In the genomic region with DNA sequence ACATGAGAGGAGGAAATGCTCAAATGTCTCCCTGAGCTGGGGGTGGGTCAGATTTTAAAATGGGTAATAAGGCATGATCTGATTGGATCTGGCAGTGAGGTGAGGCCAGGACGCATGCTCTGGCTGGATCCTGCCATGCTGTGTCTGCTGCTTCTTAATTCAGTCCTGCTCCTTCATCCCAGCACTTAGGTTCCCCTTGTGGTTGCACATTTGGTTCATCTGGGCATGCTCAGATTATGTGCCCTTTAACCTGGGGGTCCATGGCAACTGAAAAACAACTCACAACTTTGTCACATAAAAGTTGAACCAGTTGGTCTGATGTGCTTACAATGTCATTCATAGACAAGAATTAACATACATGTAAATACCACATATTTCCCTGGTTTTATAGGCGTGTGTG, we compare ENCODE assay signal across 15 cellular contexts.
"Had no signal": no experiment of that assay in that cellular context is flagged by ENCODE, and none has a peak within 500 bp of the region (broad histone marks: within the 10 kb centered on the region; RNA-seq: fewer than 3 reads in every experiment).

No MANE protein-coding gene starts in this region.

- H3K36me3 ChIP-seq: cardiac muscle cell, prostate gland, upper lobe of left lung had no signal

- ATAC-seq: activated CD8-positive, alpha-beta T cell treated with anti-CD3 and anti-CD28 coated beads, Interleukin-2, amount 10 ng/mL, durations not matched to agents 7 days and 5 days; activated naive CD4-positive, alpha-beta T cell treated with anti-CD3 and anti-CD28 coated beads, Interleukin-2, amount 50 U/mL, for 72 hours; left lobe of liver; naive thymus-derived CD8-positive, alpha-beta T cell; sciatic nerve; stimulated activated naive CD8-positive, alpha-beta T cell treated with anti-CD3 and anti-CD28 coated beads, Interleukin-15, amount 100 ng/mL, for 72 hours had no signal

- H3K4me3 ChIP-seq: cardiac muscle cell, dorsolateral prefrontal cortex, prostate gland, upper lobe of left lung had no signal

- H3K9me3 ChIP-seq: prostate gland, upper lobe of left lung had no signal

- H3K36me3 Mint-ChIP-seq: activated naive CD4-positive, alpha-beta T cell treated with anti-CD3 and anti-CD28 coated beads, Interleukin-2, amount 50 U/mL, for 72 hours had no signal

- H3K27me3 Mint-ChIP-seq: stimulated activated naive CD8-positive, alpha-beta T cell treated with anti-CD3 and anti-CD28 coated beads, Interleukin-15, amount 100 ng/mL, for 72 hours had no signal

- H3K4me1 Mint-ChIP-seq: stimulated activated naive CD8-positive, alpha-beta T cell treated with anti-CD3 and anti-CD28 coated beads, Interleukin-15, amount 100 ng/mL, for 72 hours had no signal

- H3K27ac Mint-ChIP-seq: activated CD8-positive, alpha-beta T cell treated with anti-CD3 and anti-CD28 coated beads, Interleukin-2, amount 10 ng/mL, durations not matched to agents 7 days and 5 days; activated naive CD4-positive, alpha-beta T cell treated with anti-CD3 and anti-CD28 coated beads, Interleukin-2, amount 50 U/mL, for 72 hours; naive thymus-derived CD8-positive, alpha-beta T cell; stimulated activated naive CD8-positive, alpha-beta T cell treated with anti-CD3 and anti-CD28 coated beads, Interleukin-15, amount 100 ng/mL, for 72 hours had no signal

- DNase-seq: activated CD4-positive, alpha-beta T cell treated with anti-CD3 and anti-CD28 coated beads for 4 hours; activated CD8-positive, alpha-beta memory T cell treated with anti-CD3 and anti-CD28 coated beads, Interleukin-2, amount 50 U/mL, for 4 hours; activated CD8-positive, alpha-beta T cell treated with anti-CD3 and anti-CD28 coated beads, Interleukin-2, amount 10 ng/mL, durations not matched to agents 7 days and 5 days; activated effector memory CD4-positive, alpha-beta T cell treated with anti-CD3 and anti-CD28 coated beads, Interleukin-2, amount 50 U/mL, for 16 hours; activated T-cell treated with anti-CD3 and anti-CD28 coated beads, Interleukin-2, amount 50 U/mL, for 48 hours; dorsolateral prefrontal cortex; islet precursor cell; naive thymus-derived CD8-positive, alpha-beta T cell; stimulated activated naive CD8-positive, alpha-beta T cell treated with anti-CD3 and anti-CD28 coated beads, Interleukin-15, amount 100 ng/mL, for 72 hours; upper lobe of left lung had no signal

- H3K4me3 Mint-ChIP-seq: activated CD8-positive, alpha-beta T cell treated with anti-CD3 and anti-CD28 coated beads, Interleukin-2, amount 10 ng/mL, durations not matched to agents 7 days and 5 days; naive thymus-derived CD8-positive, alpha-beta T cell; stimulated activated naive CD8-positive, alpha-beta T cell treated with anti-CD3 and anti-CD28 coated beads, Interleukin-15, amount 100 ng/mL, for 72 hours had no signal

- H3K9me3 Mint-ChIP-seq: naive thymus-derived CD8-positive, alpha-beta T cell; stimulated activated naive CD8-positive, alpha-beta T cell treated with anti-CD3 and anti-CD28 coated beads, Interleukin-15, amount 100 ng/mL, for 72 hours had no signal
